In the genomic region with DNA sequence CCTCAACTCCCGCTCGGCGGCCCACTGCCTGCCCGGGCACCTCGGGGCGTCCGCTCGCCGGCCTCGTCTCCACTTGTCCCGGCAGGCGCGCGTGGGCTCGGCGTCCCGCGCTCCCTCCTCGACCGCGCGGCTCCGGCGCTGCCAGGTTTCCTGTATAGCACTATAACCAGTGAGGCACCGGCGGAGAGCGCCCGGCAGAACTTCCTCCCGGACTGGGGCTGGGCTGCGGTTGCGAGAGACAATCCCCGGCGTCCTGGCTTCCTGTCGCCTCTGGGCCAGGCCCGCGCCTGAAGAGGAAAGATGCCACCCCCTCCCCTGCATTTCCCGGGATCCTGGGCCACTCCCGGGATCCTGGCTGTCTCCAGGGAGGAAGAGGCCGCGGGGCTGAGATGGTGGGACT, we compare ENCODE assay signal across 8 cellular contexts.
DNase-seq lines count a peak whose midpoint lies in the region; ATAC-seq and TF ChIP-seq lines count a peak whose summit lies in the region.

No MANE protein-coding gene starts in this region.

- DNase-seq in ELF-1 (ENCODE audit: low read depth, low spot score) (peak; percentile 51), NOMO-1 (lab: John Stamatoyannopoulos, UW; ENCODE audit: unreplicated experiment in 2 of 2) (peak; percentile 55 to 68), left ventricle myocardium inferior (peak; percentile 69), gastrocnemius medialis (no peak)
- peak; percentile 44 for DNase-seq in activated effector memory CD4-positive, alpha-beta T cell treated with Interleukin-2 at 50 U/mL for 16 hours

- H3K27ac ChIP-seq in left ventricle myocardium inferior (replicated peaks) (peak overlapping the region; percentile 87), gastrocnemius medialis (peak overlapping the region in 3 of 4 donors; percentile 33 to 56 (median 52))

- H3K4me3 ChIP-seq in left ventricle myocardium inferior (peak overlapping the region; percentile 72), gastrocnemius medialis (peak overlapping the region; percentile 40 to 55 (median 46))

- H3K4me1 ChIP-seq in left ventricle myocardium inferior (peaks cover 58% of the 10 kb centered on the region), gastrocnemius medialis (peaks cover 10 to 14% of the 10 kb centered on the region in 2 donors)

- TF ChIP-seq CTCF in left ventricle myocardium inferior (IDR thresholded peaks at IDR 0.05; ENCODE audit: borderline replicate concordance) (no peak), gastrocnemius medialis (IDR thresholded peaks at IDR 0.05 in 4 of 5, conservative IDR thresholded peaks at IDR 0.05 in 1 of 5) (no peak)

- H3K36me3 ChIP-seq in left ventricle myocardium inferior (peaks cover 29% of the 10 kb centered on the region), gastrocnemius medialis (peaks cover 0 to 36% of the 10 kb centered on the region in 2 donors)

- no peak for ATAC-seq in gastrocnemius medialis
- no peak for ATAC-seq in GM19455 (IDR thresholded peaks at IDR 0.05; ENCODE audit: unreplicated experiment)
- ATAC-seq in HG03025 (IDR thresholded peaks at IDR 0.05; ENCODE audit: low FRiP score, unreplicated experiment), result no peak
- no peak for ATAC-seq in HG02678 (IDR thresholded peaks at IDR 0.05; ENCODE audit: unreplicated experiment)

- intact Hi-C loops in left ventricle myocardium inferior (cut with micrococcal nuclease) (no loop called here), gastrocnemius medialis (cut with DNase I; ENCODE audit: low total_unique reads) (no loop called here)

- in situ Hi-C loops in gastrocnemius medialis (cut with MboI; ENCODE audit: low sequenced_read_pairs in 4 of 4), result no loop called here

- no peak for TF ChIP-seq POLR2A in gastrocnemius medialis (IDR thresholded peaks at IDR 0.05)

- H3K9me3 ChIP-seq in left ventricle myocardium inferior (replicated peaks) (no peaks in the 10 kb centered on the region), gastrocnemius medialis (no peaks in the 10 kb centered on the region)

- H3K27me3 ChIP-seq in left ventricle myocardium inferior (ENCODE audit: low read depth) (peaks cover 88% of the 10 kb centered on the region), gastrocnemius medialis (peaks cover 0 to 10% (median 7%) of the 10 kb centered on the region in 3 donors)

Comparison
In these comparisons a context has a peak if more than half of its experiments do, and no peak if none do; other contexts are left out.
1. DNase-seq: peak in ELF-1 (single experiment), NOMO-1 (2 of 2), activated effector memory CD4-positive, alpha-beta T cell treated with Interleukin-2 at 50 U/mL for 16 hours (single experiment) and left ventricle myocardium inferior (single experiment); none in gastrocnemius medialis (0 of 2).